ENCODE assay signal across 37 cellular contexts in genomic region chr19:43690890-43691289, GRCh38. TPM values are rescaled to one million over a fixed set of nuclear protein-coding genes. Genes with fewer than 3 reads are reported as not detected.
"Had no signal": no experiment of that assay in that cellular context is flagged by ENCODE, and none has a peak within 500 bp of the region (broad histone marks: within the 10 kb centered on the region; RNA-seq: fewer than 3 reads in every experiment).

No MANE protein-coding gene starts in this region.

- H3K9me3 ChIP-seq: thyroid gland had no signal

- H3K27me3 ChIP-seq: right atrium auricular region, stomach, thyroid gland, upper lobe of left lung, vagina had no signal

- H3K9me3 Mint-ChIP-seq: activated naive CD4-positive, alpha-beta T cell treated with anti-CD3 and anti-CD28 coated beads, Interleukin-2, amount 50 U/mL, for 24 hours; activated T-helper 17 cell treated with anti-CD3 and anti-CD28 coated beads, Interleukin-2, amount 50 U/mL, for 72 hours had no signal

- H3K4me1 ChIP-seq: gastroesophageal sphincter, right atrium auricular region, stomach, thyroid gland, upper lobe of left lung, vagina had no signal

- DNase-seq: activated CD4-positive, alpha-beta T cell treated with anti-CD3 and anti-CD28 coated beads, Interleukin-2, amount 50 U/mL, for 1 hour; activated CD4-positive, CD25-positive, alpha-beta regulatory T cell treated with anti-CD3 and anti-CD28 coated beads, Interleukin-2, amount 50 U/mL, for 72 hours; activated CD8-positive, alpha-beta T cell treated with anti-CD3 and anti-CD28 coated beads for 36 hours; activated gamma-delta T cell treated with Interleukin-2 at 50 U/mL for 16 hours; activated naive CD8-positive, alpha-beta T cell treated with anti-CD3 and anti-CD28 coated beads, Interleukin-2, amount 50 U/mL, for 24 hours; activated T-cell treated with anti-CD3 and anti-CD28 coated beads, Interleukin-2, amount 50 U/mL, for 4 hours; amygdala; caudate nucleus; head of caudate nucleus; hypothalamus; immature natural killer cell; kidney; left colon; mammary epithelial cell; naive thymus-derived CD4-positive, alpha-beta T cell; nucleus accumbens; stimulated activated CD4-positive, alpha-beta T cell treated with anti-CD3 and anti-CD28 coated beads, Interleukin-1b, Interleukin-23, amount 100 ng/mL, for 48 hours; stimulated activated CD4-positive, alpha-beta T cell treated with anti-CD3 and anti-CD28 coated beads, Interleukin-4, amount 100 ng/mL, for 4 hours; stimulated activated CD8-positive, alpha-beta memory T cell treated with anti-CD3 and anti-CD28 coated beads, Interleukin-4, amount 100 ng/mL, for 48 hours; stomach; thyroid gland; upper lobe of left lung had no signal

- H3K4me1 Mint-ChIP-seq: activated naive CD4-positive, alpha-beta T cell treated with anti-CD3 and anti-CD28 coated beads, Interleukin-2, amount 50 U/mL, for 24 hours; immature natural killer cell; naive thymus-derived CD4-positive, alpha-beta T cell; stimulated activated memory B cell treated with anti-CD40 and anti-IgM and Interleukin-4, amounts not matched to agents 10 μg/mL and 1 μg/mL and 100 μg/mL, for 72 hours had no signal

- H3K4me3 Mint-ChIP-seq: activated CD8-positive, alpha-beta T cell treated with anti-CD3 and anti-CD28 coated beads for 36 hours; activated naive CD4-positive, alpha-beta T cell treated with anti-CD3 and anti-CD28 coated beads, Interleukin-2, amount 50 U/mL, for 24 hours; activated naive CD8-positive, alpha-beta T cell treated with anti-CD3 and anti-CD28 coated beads, Interleukin-2, amount 50 U/mL, for 24 hours; activated T-cell treated with anti-CD3 and anti-CD28 coated beads, Interleukin-2, amount 50 U/mL, for 4 hours; activated T-helper 17 cell treated with anti-CD3 and anti-CD28 coated beads, Interleukin-2, amount 50 U/mL, for 72 hours; immature natural killer cell; naive thymus-derived CD4-positive, alpha-beta T cell; stimulated activated memory B cell treated with anti-CD40 and anti-IgM and Interleukin-4, amounts not matched to agents 10 μg/mL and 1 μg/mL and 100 μg/mL, for 72 hours; T-helper 2 cell treated with Interferon-gamma antibody and Interleukin-4, amounts not matched to agents 5 μg/mL and 100 μg/mL, for 36 hours had no signal

- H3K27ac Mint-ChIP-seq: activated CD8-positive, alpha-beta T cell treated with anti-CD3 and anti-CD28 coated beads for 36 hours; activated naive CD4-positive, alpha-beta T cell treated with anti-CD3 and anti-CD28 coated beads, Interleukin-2, amount 50 U/mL, for 24 hours; activated naive CD8-positive, alpha-beta T cell treated with anti-CD3 and anti-CD28 coated beads, Interleukin-2, amount 50 U/mL, for 24 hours; activated T-helper 17 cell treated with anti-CD3 and anti-CD28 coated beads, Interleukin-2, amount 50 U/mL, for 72 hours; immature natural killer cell; naive thymus-derived CD4-positive, alpha-beta T cell; stimulated activated memory B cell treated with anti-CD40 and anti-IgM and Interleukin-4, amounts not matched to agents 10 μg/mL and 1 μg/mL and 100 μg/mL, for 72 hours; T-helper 2 cell treated with Interferon-gamma antibody and Interleukin-4, amounts not matched to agents 5 μg/mL and 100 μg/mL, for 36 hours had no signal

- H3K27me3 Mint-ChIP-seq: activated naive CD4-positive, alpha-beta T cell treated with anti-CD3 and anti-CD28 coated beads, Interleukin-2, amount 50 U/mL, for 24 hours; activated T-helper 17 cell treated with anti-CD3 and anti-CD28 coated beads, Interleukin-2, amount 50 U/mL, for 72 hours had no signal

- H3K36me3 ChIP-seq: gastroesophageal sphincter, right atrium auricular region, stomach, thyroid gland, upper lobe of left lung, vagina had no signal

- H3K36me3 Mint-ChIP-seq: activated naive CD4-positive, alpha-beta T cell treated with anti-CD3 and anti-CD28 coated beads, Interleukin-2, amount 50 U/mL, for 24 hours; stimulated activated memory B cell treated with anti-CD40 and anti-IgM and Interleukin-4, amounts not matched to agents 10 μg/mL and 1 μg/mL and 100 μg/mL, for 72 hours had no signal

- ATAC-seq: activated CD8-positive, alpha-beta T cell treated with anti-CD3 and anti-CD28 coated beads for 36 hours; activated naive CD8-positive, alpha-beta T cell treated with anti-CD3 and anti-CD28 coated beads, Interleukin-2, amount 50 U/mL, for 24 hours; activated T-cell treated with anti-CD3 and anti-CD28 coated beads, Interleukin-2, amount 50 U/mL, for 4 hours; activated T-helper 17 cell treated with anti-CD3 and anti-CD28 coated beads, Interleukin-2, amount 50 U/mL, for 72 hours; gastroesophageal sphincter; left colon; naive thymus-derived CD4-positive, alpha-beta T cell; stimulated activated memory B cell treated with anti-CD40 and anti-IgM and Interleukin-4, amounts not matched to agents 10 μg/mL and 1 μg/mL and 100 μg/mL, for 72 hours had no signal

- H3K4me3 ChIP-seq: gastroesophageal sphincter, right atrium auricular region, smooth muscle cell, stomach, thyroid gland, upper lobe of left lung, vagina had no signal

- H3K27ac ChIP-seq: gastroesophageal sphincter, parathyroid adenoma, right atrium auricular region, stomach, thyroid gland, upper lobe of left lung, vagina had no signal

RNA-seq across cellular contexts. Expression of gene IRGC, which starts 25.0 kb away (rescaled TPM):
- total RNA-seq: activated CD8-positive, alpha-beta T cell treated with anti-CD3 and anti-CD28 coated beads for 36 hours; activated T-cell treated with anti-CD3 and anti-CD28 coated beads, Interleukin-2, amount 50 U/mL, for 4 hours; activated T-helper 17 cell treated with anti-CD3 and anti-CD28 coated beads, Interleukin-2, amount 50 U/mL, for 72 hours; chondrocyte; endothelial cell of umbilical vein; fibroblast of lung; fibroblast of villous mesenchyme; gastroesophageal sphincter; kidney; left colon; liver; mammary epithelial cell; naive thymus-derived CD4-positive, alpha-beta T cell; pulmonary artery endothelial cell; right atrium auricular region; smooth muscle cell; stomach; upper lobe of left lung; vagina had no signal
